In the genomic region with DNA sequence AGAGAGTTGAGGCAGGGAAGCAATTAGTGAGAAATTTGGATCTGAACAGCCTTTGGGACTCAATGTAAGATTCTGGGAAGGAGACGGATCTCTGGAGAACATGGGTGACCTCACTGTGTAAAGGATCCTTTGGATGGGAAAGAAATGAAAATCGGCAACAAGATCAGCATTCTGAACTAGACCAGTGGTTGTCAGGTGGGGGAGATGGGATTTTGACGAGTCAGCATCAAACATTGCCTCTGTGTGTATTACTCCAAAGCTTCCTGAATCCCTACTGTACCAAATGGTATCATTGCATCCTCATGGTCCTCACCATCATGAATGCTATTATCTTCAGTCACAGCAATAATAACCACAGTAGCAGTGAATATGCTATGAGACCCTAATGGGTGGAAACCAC, we compare ENCODE assay signal across 22 cellular contexts.
"Had no signal": no experiment of that assay in that cellular context is flagged by ENCODE, and none has a peak within 500 bp of the region (broad histone marks: within the 10 kb centered on the region; RNA-seq: fewer than 3 reads in every experiment).

No MANE protein-coding gene starts in this region.

- FAIRE-seq: colon, endothelial cell of umbilical vein, islet of Langerhans, keratinocyte had no signal

- H3K4me3 ChIP-seq: coronary artery, esophagus muscularis mucosa, gastrocnemius medialis, heart right ventricle, left lung, lower lobe of right lung had no signal

- H3K36me3 ChIP-seq: esophagus muscularis mucosa, gastrocnemius medialis, heart right ventricle, left lung, lower lobe of right lung had no signal

- ATAC-seq: foreskin keratinocyte; gastrocnemius medialis; heart right ventricle; left cardiac atrium; left lung; left ventricle myocardium superior; lower lobe of right lung; naive thymus-derived CD8-positive, alpha-beta T cell had no signal

- H3K4me1 ChIP-seq: esophagus muscularis mucosa, gastrocnemius medialis, heart right ventricle, left lung, lower lobe of right lung had no signal

- H3K27me3 ChIP-seq: esophagus muscularis mucosa, foreskin keratinocyte, gastrocnemius medialis, left lung had no signal

- DNase-seq: dermis blood vessel endothelial cell; effector memory CD4-positive, alpha-beta T cell; foreskin keratinocyte; gastrocnemius medialis; glutamatergic neuron; head of caudate nucleus; heart right ventricle; hippocampal formation; left cardiac atrium; left lung; left ventricle myocardium superior; lower lobe of right lung; mesendoderm; midbrain; naive B cell; naive thymus-derived CD8-positive, alpha-beta T cell had no signal

- H3K9me3 ChIP-seq: esophagus muscularis mucosa, gastrocnemius medialis, left lung, lower lobe of right lung had no signal

- H3K27ac ChIP-seq: coronary artery, esophagus muscularis mucosa, foreskin keratinocyte, gastrocnemius medialis, heart right ventricle, left lung, lower lobe of right lung had no signal
